In the genomic region with DNA sequence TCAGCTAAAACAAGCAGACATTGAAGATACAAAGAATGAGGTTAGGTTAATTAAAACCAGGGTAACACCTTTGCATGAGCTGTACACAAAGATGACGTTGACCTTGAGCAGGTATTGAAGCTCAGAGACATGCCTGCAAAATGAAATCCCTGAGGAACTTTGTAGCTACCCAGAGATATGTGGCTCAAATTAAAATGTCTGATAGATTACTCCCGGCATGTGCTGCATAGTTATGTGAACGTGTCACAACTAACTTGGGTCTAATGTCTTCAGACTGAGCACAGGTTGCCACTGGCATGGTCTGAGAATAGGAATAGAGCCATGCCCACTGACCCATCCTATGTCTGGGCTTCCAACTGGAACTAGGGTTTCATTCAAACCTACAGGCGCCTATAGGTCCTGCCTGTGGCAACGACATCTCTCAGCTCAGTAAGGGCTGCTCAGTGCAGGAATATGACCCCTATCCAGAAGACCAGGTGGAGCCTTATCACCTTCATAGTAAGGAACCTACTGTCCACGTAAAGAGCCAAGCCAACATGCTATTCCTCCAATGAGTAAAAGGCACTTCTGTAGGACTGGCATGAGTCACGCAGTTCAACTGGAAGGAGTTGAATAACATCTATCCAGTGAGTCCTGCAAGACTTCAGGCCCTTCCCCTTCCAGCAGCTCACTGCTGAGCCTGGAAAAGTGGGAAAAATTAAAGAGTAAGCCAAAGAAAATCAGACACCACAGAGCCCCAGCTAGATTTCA, we compare ENCODE assay signal across 39 cellular contexts.
"Had no signal": no experiment of that assay in that cellular context is flagged by ENCODE, and none has a peak within 500 bp of the region (broad histone marks: within the 10 kb centered on the region; RNA-seq: fewer than 3 reads in every experiment).

No MANE protein-coding gene starts in this region.

- H3K4me1 Mint-ChIP-seq: activated B cell treated with CpG ODN at 0.5 μM for 24 hours; activated naive CD8-positive, alpha-beta T cell treated with anti-CD3 and anti-CD28 coated beads, Interleukin-2, amount 50 U/mL, for 24 hours; brain; central memory CD8-positive, alpha-beta T cell; T-cell; T-helper 17 cell had no signal

- ATAC-seq: activated CD8-positive, alpha-beta memory T cell treated with anti-CD3 and anti-CD28 coated beads, Interleukin-2, amount 10 ng/mL, durations not matched to agents 7 days and 5 days; activated naive CD8-positive, alpha-beta T cell treated with anti-CD3 and anti-CD28 coated beads, Interleukin-2, amount 50 U/mL, for 24 hours; Right ventricle myocardium inferior; SK-N-SH treated with all-trans-retinoic acid at 6 μM for 48 hours; T-cell; T-helper 17 cell had no signal

- H3K27ac ChIP-seq: cardiac muscle cell, PC-9, RWPE1, VCaP had no signal

- H3K9me3 Mint-ChIP-seq: activated B cell treated with CpG ODN at 0.5 μM for 24 hours; activated CD4-positive, alpha-beta memory T cell treated with anti-CD3 and anti-CD28 coated beads, Interleukin-2, amount 10 ng/mL, durations not matched to agents 7 days and 5 days; activated naive CD4-positive, alpha-beta T cell treated with anti-CD3 and anti-CD28 coated beads, Interleukin-2, amount 10 ng/mL, durations not matched to agents 7 days and 5 days; activated naive CD8-positive, alpha-beta T cell treated with anti-CD3 and anti-CD28 coated beads, Interleukin-2, amount 50 U/mL, for 24 hours; brain; central memory CD8-positive, alpha-beta T cell; T-cell had no signal

- H3K4me3 Mint-ChIP-seq: activated B cell treated with CpG ODN at 0.5 μM for 24 hours; activated CD4-positive, alpha-beta memory T cell treated with anti-CD3 and anti-CD28 coated beads, Interleukin-2, amount 10 ng/mL, durations not matched to agents 7 days and 5 days; activated CD8-positive, alpha-beta memory T cell treated with anti-CD3 and anti-CD28 coated beads, Interleukin-2, amount 10 ng/mL, durations not matched to agents 7 days and 5 days; activated naive CD4-positive, alpha-beta T cell treated with anti-CD3 and anti-CD28 coated beads, Interleukin-2, amount 10 ng/mL, durations not matched to agents 7 days and 5 days; activated naive CD8-positive, alpha-beta T cell; activated naive CD8-positive, alpha-beta T cell treated with anti-CD3 and anti-CD28 coated beads, Interleukin-2, amount 50 U/mL, for 24 hours; brain; central memory CD8-positive, alpha-beta T cell; T-cell; T-helper 17 cell had no signal

- H3K36me3 Mint-ChIP-seq: activated CD8-positive, alpha-beta memory T cell treated with anti-CD3 and anti-CD28 coated beads, Interleukin-2, amount 10 ng/mL, durations not matched to agents 7 days and 5 days; activated naive CD4-positive, alpha-beta T cell treated with anti-CD3 and anti-CD28 coated beads, Interleukin-2, amount 10 ng/mL, durations not matched to agents 7 days and 5 days; brain; T-cell had no signal

- H3K27ac Mint-ChIP-seq: activated B cell treated with CpG ODN at 0.5 μM for 24 hours; activated CD4-positive, alpha-beta memory T cell treated with anti-CD3 and anti-CD28 coated beads, Interleukin-2, amount 10 ng/mL, durations not matched to agents 7 days and 5 days; activated CD8-positive, alpha-beta memory T cell treated with anti-CD3 and anti-CD28 coated beads, Interleukin-2, amount 10 ng/mL, durations not matched to agents 7 days and 5 days; activated naive CD4-positive, alpha-beta T cell treated with anti-CD3 and anti-CD28 coated beads, Interleukin-2, amount 10 ng/mL, durations not matched to agents 7 days and 5 days; activated naive CD8-positive, alpha-beta T cell; activated naive CD8-positive, alpha-beta T cell treated with anti-CD3 and anti-CD28 coated beads, Interleukin-2, amount 50 U/mL, for 24 hours; brain; T-cell; T-helper 17 cell had no signal

- H3K4me3 ChIP-seq: cardiac muscle cell, PC-9 had no signal

- H3K27me3 Mint-ChIP-seq: brain had no signal

- H2AFZ ChIP-seq: PC-9 had no signal

- H3K36me3 ChIP-seq: cardiac muscle cell had no signal

- DNase-seq: activated B cell treated with CpG ODN at 0.5 μM for 24 hours; activated CD4-positive, alpha-beta memory T cell treated with anti-CD3 and anti-CD28 coated beads, Interleukin-2, amount 10 ng/mL, durations not matched to agents 7 days and 5 days; activated CD4-positive, alpha-beta T cell treated with anti-CD3 and anti-CD28 coated beads for 4 hours; activated CD4-positive, alpha-beta T cell treated with anti-CD3 and anti-CD28 coated beads, Interleukin-2, amount 50 U/mL, for 1 hour; activated CD4-positive, CD25-positive, alpha-beta regulatory T cell treated with anti-CD3 and anti-CD28 coated beads, Interleukin-2, amount 50 U/mL, for 72 hours; activated CD8-positive, alpha-beta memory T cell treated with anti-CD3 and anti-CD28 coated beads for 24 hours; activated CD8-positive, alpha-beta memory T cell treated with anti-CD3 and anti-CD28 coated beads, Interleukin-2, amount 10 ng/mL, durations not matched to agents 7 days and 5 days; activated CD8-positive, alpha-beta memory T cell treated with anti-CD3 and anti-CD28 coated beads, Interleukin-2, amount 50 U/mL, for 48 hours; activated effector memory CD4-positive, alpha-beta T cell treated with Interleukin-2 at 50 U/mL for 16 hours; activated naive CD4-positive, alpha-beta T cell treated with anti-CD3 and anti-CD28 coated beads, Interleukin-2, amount 10 ng/mL, durations not matched to agents 7 days and 5 days; activated naive CD8-positive, alpha-beta T cell treated with anti-CD3 and anti-CD28 coated beads, Interleukin-2, amount 50 U/mL, for 24 hours; activated T-cell treated with anti-CD3 and anti-CD28 coated beads, Interleukin-2, amount 50 U/mL, for 48 hours; anterior cingulate cortex; Kasumi-1; MM.1S; MV-4-11; NCI-H1092; NCI-H1436 treated with DMSO at 0.1 percent for 48 hours; NCI-H187; NCI-H2029 treated with DMSO at 0.1 percent for 48 hours; NCI-H2107; NCI-H2171; NCI-H510A; NCI-H526; NCI-H748 treated with DMSO at 0.1 percent for 48 hours; NK-92 treated with Interleukin-12 subunit alpha and Interleukin-12 subunit beta, amount 100 ng/mL, for 24 hours; PC-9; SIG-M5; T-cell; T-helper 17 cell; T-helper 9 cell had no signal

- H3K4me2 ChIP-seq: PC-9 had no signal
